Comparison of ENCODE assay signal across 9 cellular contexts in genomic region chr14:46250113-46250703, GRCh38.
DNase-seq lines count a peak whose midpoint lies in the region; ATAC-seq lines count a peak whose summit lies in the region.
"Had no signal": no experiment of that assay in that cellular context is flagged by ENCODE, and none has a peak within 500 bp of the region (broad histone marks: within the 10 kb centered on the region; RNA-seq: fewer than 3 reads in every experiment).

No MANE protein-coding gene starts in this region.

- DNase-seq in DMS 273 (lab: John Stamatoyannopoulos, UW; ENCODE audit: unreplicated experiment), result peak; percentile 36
- DNase-seq in DMS 273 treated with DMSO at 0.1 percent for 48 hours (lab: John Stamatoyannopoulos, UW), result no peak
- peak; percentile 2 for DNase-seq in M059J (ENCODE audit: low read depth)
- peak; percentile 18 for DNase-seq in dedifferentiated amniotic fluid mesenchymal stem cell (ENCODE audit: extremely low spot score)
- peak; percentile 4 for DNase-seq in non-pigmented ciliary epithelial cell (ENCODE audit: low read depth)
- DNase-seq in amygdala (lab: John Stamatoyannopoulos, UW), result no peak
- DNase-seq: NCI-H187 had no signal

- ATAC-seq in HG03097 (IDR thresholded peaks at IDR 0.05; ENCODE audit: low FRiP score, unreplicated experiment) (no peak), GM18498 (IDR thresholded peaks at IDR 0.05; ENCODE audit: unreplicated experiment) (no peak)

Comparison
In these comparisons a context has a peak if more than half of its experiments do, and no peak if none do; other contexts are left out.
1. DNase-seq: peak in DMS 273 (single experiment), M059J (single experiment), dedifferentiated amniotic fluid mesenchymal stem cell (single experiment) and non-pigmented ciliary epithelial cell (single experiment); none in DMS 273 treated with DMSO at 0.1 percent for 48 hours (single experiment) and amygdala (0 of 56).